ENCODE assay signal across 23 cellular contexts in the genomic region with DNA sequence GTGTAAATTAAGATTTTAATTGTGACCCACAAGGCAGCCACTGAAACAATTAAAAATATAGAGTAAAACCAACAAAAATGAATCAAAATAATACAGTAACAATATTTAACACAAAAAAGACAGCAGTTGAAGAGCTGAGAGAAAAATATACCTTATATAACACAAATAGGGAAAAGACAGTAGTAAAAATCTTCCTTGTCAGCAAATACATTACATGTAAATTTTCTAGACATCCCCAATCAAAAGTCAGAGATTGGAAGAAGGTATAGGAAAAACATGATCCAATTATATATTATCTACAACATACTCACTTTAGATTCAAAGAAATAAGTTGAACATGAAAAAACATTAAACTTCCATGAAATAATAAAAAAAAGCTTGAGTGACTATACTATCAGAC.
"Had no signal": no experiment of that assay in that cellular context is flagged by ENCODE, and none has a peak within 500 bp of the region (broad histone marks: within the 10 kb centered on the region; RNA-seq: fewer than 3 reads in every experiment).

No MANE protein-coding gene starts in this region.

- H3K4me2 ChIP-seq: PC-9 had no signal

- H3K4me1 ChIP-seq: Peyer's patch, SJCRH30 had no signal

- H3K4me3 ChIP-seq: PC-9, Peyer's patch, SJCRH30 had no signal

- DNase-seq: Kasumi-1; KG1; NCI-H1092; NCI-H1105 treated with DMSO at 0.1 percent for 48 hours; NCI-H1417 treated with DMSO at 0.1 percent for 48 hours; NCI-H146; NCI-H1694 treated with DMSO at 0.1 percent for 48 hours; NCI-H1930; NCI-H2081; NCI-H2107; NCI-H2227 treated with DMSO at 0.1 percent for 48 hours; NCI-H524; NCI-H69; NCI-H774; NK-92 treated with Interleukin-12 subunit alpha and Interleukin-12 subunit beta, amount 100 ng/mL, for 24 hours; OCI-M1; PC-9; Peyer's patch; SHP77 treated with DMSO at 0.1 percent for 48 hours; SJCRH30; SW 1271; T-cell had no signal

- H2AFZ ChIP-seq: PC-9 had no signal

- H3K36me3 ChIP-seq: Peyer's patch, SJCRH30 had no signal

- H3K9me3 ChIP-seq: Peyer's patch, SJCRH30 had no signal

- H3K27ac ChIP-seq: PC-9, Peyer's patch, SJCRH30 had no signal

- H3K27me3 ChIP-seq: Peyer's patch, SJCRH30 had no signal

- ATAC-seq: Right ventricle myocardium inferior, T-cell had no signal
